In genomic region chr19:19404879-19405860, GRCh38 we compare ENCODE assay signal across 8 cellular contexts. TPM values are rescaled to one million over a fixed set of nuclear protein-coding genes. Genes with fewer than 3 reads are reported as not detected.
DNase-seq lines count a peak whose midpoint lies in the region; ATAC-seq and TF ChIP-seq lines count a peak whose summit lies in the region.

Gene GATAD2A, plus strand, starts transcription at chr19:19405675. Its CDS starts 59,671 bp downstream, at chr19:19465346.

- H3K4me1 Mint-ChIP-seq in activated CD4-positive, alpha-beta T cell treated with anti-CD3 and anti-CD28 coated beads for 36 hours: peaks cover 69% of the 10 kb centered on the region
- H3K4me1 Mint-ChIP-seq in chondrocyte (ENCODE audit: low read depth): peaks cover 64% of the 10 kb centered on the region

- POLR2A ChIA-PET in activated CD4-positive, alpha-beta T cell treated with anti-CD3 and anti-CD28 coated beads for 36 hours (lab: Charles Lee): interaction anchor here (0.5 to 1.5 kb wide), 11 partner anchors 8 to 231 kb away, joined by 3 to 14 read pairs (median 4); no protein-coding TSS in a partner anchor

- CTCF ChIA-PET in activated CD4-positive, alpha-beta T cell treated with anti-CD3 and anti-CD28 coated beads for 36 hours (lab: Charles Lee): interaction anchor here (0.5 to 2.2 kb wide), 9 partner anchors 10 to 215 kb away, joined by 3 to 16 read pairs (median 4); no protein-coding TSS in a partner anchor

- H3K9me3 Mint-ChIP-seq in activated CD4-positive, alpha-beta T cell treated with anti-CD3 and anti-CD28 coated beads for 36 hours (ENCODE audit: low read depth): no peaks in the 10 kb centered on the region
- H3K9me3 Mint-ChIP-seq in chondrocyte (ENCODE audit: low read depth): no peaks in the 10 kb centered on the region

- H3K4me3 Mint-ChIP-seq in activated CD4-positive, alpha-beta T cell treated with anti-CD3 and anti-CD28 coated beads for 36 hours: peak within 1 kb of the TSS; percentile 91
- peak within 1 kb of the TSS; percentile 92 for H3K4me3 Mint-ChIP-seq in chondrocyte (ENCODE audit: unreplicated experiment)

- H3K36me3 Mint-ChIP-seq in activated CD4-positive, alpha-beta T cell treated with anti-CD3 and anti-CD28 coated beads for 36 hours (ENCODE audit: low read depth): peaks cover 11% of the 10 kb centered on the region
- no peaks in the 10 kb centered on the region for H3K36me3 Mint-ChIP-seq in chondrocyte (ENCODE audit: low read depth)

- peak within 1 kb of the TSS; percentile 78 for H3K4me3 ChIP-seq in AG10803 (ENCODE audit: low read length)

- DNase-seq in AG10803 (ENCODE audit: low read depth): peak; percentile 94
- peak; percentile 22 for DNase-seq in NCI-H345 treated with DMSO at 0.1 percent for 48 hours (lab: John Stamatoyannopoulos, UW; ENCODE audit: unreplicated experiment)
- peak; percentile 96 for DNase-seq in activated CD4-positive, alpha-beta T cell treated with anti-CD3 and anti-CD28 coated beads for 36 hours
- DNase-seq in chondrocyte (ENCODE audit: low spot score): peak; percentile 94
- DNase-seq in kidney tubule cell (ENCODE audit: low spot score): peak; percentile 96
- peak; percentile 85 to 86 for DNase-seq in stimulated activated CD4-positive, alpha-beta T cell treated with anti-CD3 and anti-CD28 coated beads, Interleukin-1b, Interleukin-23, amount 100 ng/mL, for 1 hour (ENCODE audit: low read depth in 2 of 2)

- intact Hi-C loops in activated CD4-positive, alpha-beta T cell treated with anti-CD3 and anti-CD28 coated beads for 36 hours (cut with DNase I, micrococcal nuclease): loop anchor here (1.0 to 5.0 kb wide), 12 partner anchors 20 to 768 kb away; partner anchors contain the start of genes ATP13A1 (in 1 of the 2), BORCS8 (in 1 of the 2), KLHL26 (in 1 of the 2) and MAU2 (in 1 of the 2)

- ATAC-seq in GM18909 (IDR thresholded peaks at IDR 0.05; ENCODE audit: poor library complexity, unreplicated experiment) (peak; percentile 72), HG03159 (IDR thresholded peaks at IDR 0.05; ENCODE audit: unreplicated experiment) (peak; percentile 73)
- ATAC-seq in activated CD4-positive, alpha-beta T cell treated with anti-CD3 and anti-CD28 coated beads for 36 hours: peak; percentile 74

- TF ChIP-seq CTCF in AG10803 (conservative IDR thresholded peaks at IDR 0.05; ENCODE audit: low read length) (peak; percentile 32), chondrocyte (IDR thresholded peaks at IDR 0.05) (peak; percentile 64)

- H3K27me3 Mint-ChIP-seq in activated CD4-positive, alpha-beta T cell treated with anti-CD3 and anti-CD28 coated beads for 36 hours: no peaks in the 10 kb centered on the region
- no peaks in the 10 kb centered on the region for H3K27me3 Mint-ChIP-seq in chondrocyte (ENCODE audit: low read depth)

- peak within 1 kb of the TSS; percentile 95 for H3K27ac Mint-ChIP-seq in activated CD4-positive, alpha-beta T cell treated with anti-CD3 and anti-CD28 coated beads for 36 hours
- H3K27ac Mint-ChIP-seq in chondrocyte (ENCODE audit: unreplicated experiment): peak within 1 kb of the TSS; percentile 99

RNA-seq across cellular contexts. Expression of gene GATAD2A, which starts in this region (rescaled TPM):
- 100 to 1,000 TPM; 123 to 139 TPM for total RNA-seq in activated CD4-positive, alpha-beta T cell treated with anti-CD3 and anti-CD28 coated beads for 36 hours
- 68.9 to 83.7 TPM (median 82.6 TPM) in 3 replicates for total RNA-seq in chondrocyte

Comparison
In these comparisons a context has a peak if more than half of its experiments do, and no peak if none do; other contexts are left out.
1. Peak in every context shown above with its lines: DNase-seq, ATAC-seq and H3K4me3 ChIP-seq.
2. DNase-seq: peak in every context shown above with its lines; median percentile 96 in activated CD4-positive, alpha-beta T cell treated with anti-CD3 and anti-CD28 coated beads for 36 hours; 96 in kidney tubule cell; 94 in AG10803; 94 in chondrocyte; 86 in stimulated activated CD4-positive, alpha-beta T cell treated with anti-CD3 and anti-CD28 coated beads, Interleukin-1b, Interleukin-23, amount 100 ng/mL, for 1 hour; 22 in NCI-H345 treated with DMSO at 0.1 percent for 48 hours.